ENCODE assay signal across 12 cellular contexts in genomic region chr21:41171210-41171609, GRCh38. TPM values are rescaled to one million over a fixed set of nuclear protein-coding genes. Genes with fewer than 3 reads are reported as not detected.
DNase-seq lines count a peak whose midpoint lies in the region; ATAC-seq and TF ChIP-seq lines count a peak whose summit lies in the region.
"Had no signal": no experiment of that assay in that cellular context is flagged by ENCODE, and none has a peak within 500 bp of the region (broad histone marks: within the 10 kb centered on the region; RNA-seq: fewer than 3 reads in every experiment).

No MANE protein-coding gene starts in this region.

- H3K4me3 Mint-ChIP-seq in activated CD8-positive, alpha-beta memory T cell treated with anti-CD3 and anti-CD28 coated beads, Interleukin-2, amount 10 ng/mL, durations not matched to agents 7 days and 5 days: no peak overlapping the region
- H3K4me3 Mint-ChIP-seq: naive thymus-derived CD4-positive, alpha-beta T cell had no signal

- H3K36me3 ChIP-seq in body of pancreas (replicated peaks in 1 of 2; ENCODE audit: insufficient read depth in 1 of 2, low read depth in 2 of 2) (no peaks in the 10 kb centered on the region), stomach (peaks cover 0 to 12% (median 2%) of the 10 kb centered on the region in 4 donors)
- H3K36me3 ChIP-seq: brain microvascular endothelial cell had no signal

- no peaks in the 10 kb centered on the region for H3K36me3 Mint-ChIP-seq in activated CD8-positive, alpha-beta memory T cell treated with anti-CD3 and anti-CD28 coated beads, Interleukin-2, amount 10 ng/mL, durations not matched to agents 7 days and 5 days
- H3K36me3 Mint-ChIP-seq: naive thymus-derived CD4-positive, alpha-beta T cell had no signal

- TF ChIP-seq EP300 in stomach (IDR thresholded peaks at IDR 0.05): no peak

- no peaks in the 10 kb centered on the region for H3K9me3 ChIP-seq in body of pancreas
- H3K9me3 ChIP-seq in stomach: no peaks in the 10 kb centered on the region

- H3K27me3 ChIP-seq in body of pancreas (no peaks in the 10 kb centered on the region), stomach (peaks cover 0 to 20% (median 0%) of the 10 kb centered on the region in 3 donors)
- H3K27me3 ChIP-seq: brain microvascular endothelial cell had no signal

- DNase-seq in LHCN-M2 (ENCODE audit: low read depth) (peak; percentile 2), body of pancreas (peak; percentile 55 to 87 (median 78)), kidney tubule cell (ENCODE audit: low spot score) (peak; percentile 86), stomach (peak; percentile 87), NCI-H345 treated with DMSO at 0.1 percent for 48 hours (lab: John Stamatoyannopoulos, UW; ENCODE audit: unreplicated experiment) (no peak), iPS-NIHi7 (ENCODE audit: extremely low spot score) (no peak)
- no peak for DNase-seq in effector CD8-positive, alpha-beta T cell (lab: John Stamatoyannopoulos, UW)
- DNase-seq in activated CD8-positive, alpha-beta memory T cell treated with anti-CD3 and anti-CD28 coated beads, Interleukin-2, amount 10 ng/mL, durations not matched to agents 7 days and 5 days: no peak
- DNase-seq: activated CD8-positive, alpha-beta memory T cell treated with anti-CD3 and anti-CD28 coated beads, Interleukin-2, amount 50 U/mL, for 4 hours; brain microvascular endothelial cell; naive thymus-derived CD4-positive, alpha-beta T cell had no signal

- no peak for TF ChIP-seq CTCF in body of pancreas (IDR thresholded peaks at IDR 0.05)
- no peak for TF ChIP-seq CTCF in stomach (IDR thresholded peaks at IDR 0.05)

- no peak overlapping the region for H3K27ac Mint-ChIP-seq in activated CD8-positive, alpha-beta memory T cell treated with anti-CD3 and anti-CD28 coated beads, Interleukin-2, amount 10 ng/mL, durations not matched to agents 7 days and 5 days
- H3K27ac Mint-ChIP-seq: naive thymus-derived CD4-positive, alpha-beta T cell had no signal

- H3K4me1 Mint-ChIP-seq in activated CD8-positive, alpha-beta memory T cell treated with anti-CD3 and anti-CD28 coated beads, Interleukin-2, amount 10 ng/mL, durations not matched to agents 7 days and 5 days: peaks cover 8% of the 10 kb centered on the region

- 45 to 61% methylated on average over 8 of the region's 8 CpGs for WGBS in body of pancreas, 2 donors
- WGBS in stomach, 5 donors: 24 to 52% (median 36%) methylated on average over 8 of the region's 8 CpGs

- no peaks in the 10 kb centered on the region for H3K9me3 Mint-ChIP-seq in activated CD8-positive, alpha-beta memory T cell treated with anti-CD3 and anti-CD28 coated beads, Interleukin-2, amount 10 ng/mL, durations not matched to agents 7 days and 5 days (ENCODE audit: low read depth)
- H3K9me3 Mint-ChIP-seq: IgD-negative memory B cell; naive thymus-derived CD4-positive, alpha-beta T cell had no signal

- peak; percentile 47 for ATAC-seq in body of pancreas
- no peak for ATAC-seq in activated CD8-positive, alpha-beta memory T cell treated with anti-CD3 and anti-CD28 coated beads, Interleukin-2, amount 10 ng/mL, durations not matched to agents 7 days and 5 days
- ATAC-seq: naive thymus-derived CD4-positive, alpha-beta T cell had no signal

- intact Hi-C loops in body of pancreas (cut with DNase I) (no loop called here), stomach (cut with DNase I; ENCODE audit: low total_unique reads) (no loop called here)

- H3K4me1 ChIP-seq in body of pancreas: peaks cover 43% of the 10 kb centered on the region
- peaks cover 30 to 70% (median 56%) of the 10 kb centered on the region in 4 donors for H3K4me1 ChIP-seq in stomach

- H3K4me3 ChIP-seq in body of pancreas: no peak overlapping the region
- H3K4me3 ChIP-seq in stomach: peak overlapping the region in 3 of 4 donors; percentile 17 to 86 (median 86)

- peaks cover 47% of the 10 kb centered on the region for H3K27me3 Mint-ChIP-seq in activated CD8-positive, alpha-beta memory T cell treated with anti-CD3 and anti-CD28 coated beads, Interleukin-2, amount 10 ng/mL, durations not matched to agents 7 days and 5 days

- TF ChIP-seq POLR2A in body of pancreas (IDR thresholded peaks at IDR 0.05): peak in 2 of 3 donors; percentile 42 to 49
- TF ChIP-seq POLR2A in stomach (IDR thresholded peaks at IDR 0.05): no peak

- H3K27ac ChIP-seq in body of pancreas (peak overlapping the region; percentile 60 to 89 (median 85)), stomach (peak overlapping the region; percentile 81 to 98 (median 95))
- H3K27ac ChIP-seq: brain microvascular endothelial cell had no signal

- CTCF ChIA-PET in activated CD8-positive, alpha-beta memory T cell treated with anti-CD3 and anti-CD28 coated beads, Interleukin-2, amount 10 ng/mL, durations not matched to agents 7 days and 5 days (lab: Charles Lee): no interaction called here

RNA-seq across cellular contexts. Expression of gene BACE2, which starts 3.2 kb away (rescaled TPM):
- total RNA-seq in LHCN-M2 (2014; rRNA removed) (14.4 and 17.4 TPM in 2 replicates), body of pancreas (100 to 1,000 TPM in 1 of 2 donors, 10 to 100 TPM in 1; 86.4 to 107 TPM), stomach (100 to 1,000 TPM in 2 of 5 donors, 10 to 100 TPM in 2, 1 to 10 TPM in 1; 7.6 to 244 (median 83.0) TPM)
- polyA plus RNA-seq in LHCN-M2 (2012): 37.0 TPM
- 10 to 100 TPM; 18.5 to 56.2 (median 36.2) TPM for polyA plus RNA-seq in stomach
- 1 to 10 TPM in 1 of 2 experiments, under 1 TPM in 1; 0.79 to 2.4 TPM for total RNA-seq in activated CD8-positive, alpha-beta memory T cell treated with anti-CD3 and anti-CD28 coated beads, Interleukin-2, amount 10 ng/mL, durations not matched to agents 7 days and 5 days

Comparison
In these comparisons a context has a peak if more than half of its experiments do, and no peak if none do; other contexts are left out.
1. DNase-seq: peak in LHCN-M2 (single experiment), body of pancreas (4 of 4), kidney tubule cell (single experiment) and stomach (single experiment); none in NCI-H345 treated with DMSO at 0.1 percent for 48 hours (single experiment), iPS-NIHi7 (single experiment), effector CD8-positive, alpha-beta T cell (single experiment) and activated CD8-positive, alpha-beta memory T cell treated with anti-CD3 and anti-CD28 coated beads, Interleukin-2, amount 10 ng/mL, durations not matched to agents 7 days and 5 days (single experiment).
2. H3K4me3 ChIP-seq: peak in stomach (3 of 4); none in body of pancreas (0 of 2).
3. POLR2A ChIP-seq: peak in body of pancreas (2 of 3); none in stomach (0 of 4).